Comparison of ENCODE assay signal across 8 cellular contexts in genomic region chr1:207049974-207050391, GRCh38. TPM values are rescaled to one million over a fixed set of nuclear protein-coding genes. Genes with fewer than 3 reads are reported as not detected.
DNase-seq lines count a peak whose midpoint lies in the region; ATAC-seq and TF ChIP-seq lines count a peak whose summit lies in the region.

No MANE protein-coding gene starts in this region.

- no peak for DNase-seq in AG04449 (ENCODE audit: low read depth, low spot score)
- DNase-seq in GM13977 (ENCODE audit: low spot score), result peak; percentile 69
- DNase-seq in M059J (ENCODE audit: low read depth), result peak; percentile 69
- peak; percentile 35 for DNase-seq in T follicular helper cell (ENCODE audit: low read depth)
- DNase-seq in cardiac fibroblast (ENCODE audit: low read depth in 2 of 2), result peak; percentile 64 to 71
- DNase-seq in islet precursor cell, result peak; percentile 55
- DNase-seq in stimulated activated CD4-positive, alpha-beta T cell treated with anti-CD3 and anti-CD28 coated beads, Interleukin-1b, Interleukin-23, amount 100 ng/mL, for 48 hours, result peak; percentile 46

- POLR2A ChIA-PET in AG04449 (lab: Yijun Ruan, JAX), result no interaction called here

- CTCF ChIA-PET in AG04449 (lab: Yijun Ruan, JAX), result interaction anchor here (0.6 to 5.8 kb wide), 23 partner anchors 8 to 355 kb away, joined by 3 to 53 read pairs (median 5); partner anchors contain the start of gene C1orf116

- in situ Hi-C loops in GM13977 (cut with MboI; ENCODE audit: low pct_unique_long_range_greater_than_20kb, low sequenced_read_pairs, unreplicated experiment), result no loop called here

- H3K4me3 ChIP-seq in AG04449 (ENCODE audit: low read depth, low read length) (peak overlapping the region; percentile 84), cardiac fibroblast (replicated peaks in 1 of 2; ENCODE audit: low read depth in 2 of 2, low read length in 2 of 2) (peak overlapping the region; percentile 96 to 97)

- no peak for ATAC-seq in HG02884 (IDR thresholded peaks at IDR 0.05; ENCODE audit: unreplicated experiment)

- TF ChIP-seq CTCF in AG04449 (IDR thresholded peaks at IDR 0.05; ENCODE audit: insufficient read depth, low read length, missing control alignments) (peak; percentile 60), GM13977 (IDR thresholded peaks at IDR 0.05; ENCODE audit: extremely low read depth, insufficient read depth, missing control alignments) (peak; percentile 63), cardiac fibroblast (IDR thresholded peaks at IDR 0.05; ENCODE audit: low read depth, low read length) (peak; percentile 80)

RNA-seq across cellular contexts. Expression of gene YOD1, which starts 1.0 kb away (rescaled TPM):
- total RNA-seq in M059J (2014; rRNA removed; shearing (Covaris generic)), result 5.1 and 6.0 TPM in 2 replicates

RNA-seq across cellular contexts. Expression of gene PFKFB2, which starts 3.1 kb away (rescaled TPM):
- 6.4 and 6.5 TPM in 2 replicates for total RNA-seq in M059J (2014; rRNA removed; shearing (Covaris generic))

RNA-seq across cellular contexts. Expression of gene C1orf116, which starts 17.4 kb away (rescaled TPM):
- total RNA-seq in M059J (2014; rRNA removed; shearing (Covaris generic)), result not detected in 2 replicates

RNA-seq across cellular contexts. Expression of gene C4BPB, which starts 38.7 kb away (rescaled TPM):
- not detected in 2 replicates for total RNA-seq in M059J (2014; rRNA removed; shearing (Covaris generic))

RNA-seq across cellular contexts. Expression of gene C4BPA, which starts 54.0 kb away (rescaled TPM):
- total RNA-seq in M059J (2014; rRNA removed; shearing (Covaris generic)), result 0.10 TPM in 1 of 2 replicates, not detected in the other
